8 cellular contexts compared by ENCODE assay signal in genomic region chr10:58384536-58384998, GRCh38. TPM values are rescaled to one million over a fixed set of nuclear protein-coding genes. Genes with fewer than 3 reads are reported as not detected.
A peak's percentile ranks its signal among the peaks of the same experiment; 100 is the strongest.
DNase-seq lines count a peak whose midpoint lies in the region; ATAC-seq and TF ChIP-seq lines count a peak whose summit lies in the region.

No MANE protein-coding gene starts in this region.

- H3K4me1 ChIP-seq in iPS-18a (ENCODE audit: control insufficient read depth, low read depth, low read length): peaks cover 4% of the 10 kb centered on the region
- peaks cover 19 to 40% (median 31%) of the 10 kb centered on the region in 4 donors for H3K4me1 ChIP-seq in stomach

- no peaks in the 10 kb centered on the region for H3K9me3 Mint-ChIP-seq in activated naive CD4-positive, alpha-beta T cell treated with anti-CD3 and anti-CD28 coated beads, Interleukin-2, amount 50 U/mL, for 72 hours

- TF ChIP-seq POLR2A in stomach (IDR thresholded peaks at IDR 0.05): no peak

- H3K9ac ChIP-seq in iPS-18a (ENCODE audit: low read length): peak overlapping the region; percentile 48

- no peak overlapping the region for H3K27ac ChIP-seq in iPS-18a (ENCODE audit: low read length)
- H3K27ac ChIP-seq in stomach: peak overlapping the region; percentile 78 to 90 (median 89)

- peak overlapping the region; percentile 94 to 98 for H3K27ac Mint-ChIP-seq in activated naive CD4-positive, alpha-beta T cell treated with anti-CD3 and anti-CD28 coated beads, Interleukin-2, amount 50 U/mL, for 72 hours

- H3K9me3 ChIP-seq in iPS-18a (ENCODE audit: control insufficient read depth, low read depth, low read length): no peaks in the 10 kb centered on the region
- H3K9me3 ChIP-seq in stomach: no peaks in the 10 kb centered on the region

- TF ChIP-seq CTCF in GM12875 (IDR thresholded peaks at IDR 0.05; ENCODE audit: borderline replicate concordance, insufficient read depth, low read depth, low read length) (no peak), stomach (IDR thresholded peaks at IDR 0.05) (no peak)

- peak; percentile 1 for ATAC-seq in HG02970 (IDR thresholded peaks at IDR 0.05; ENCODE audit: low FRiP score, unreplicated experiment)
- no peak for ATAC-seq in activated naive CD4-positive, alpha-beta T cell treated with anti-CD3 and anti-CD28 coated beads, Interleukin-2, amount 50 U/mL, for 72 hours

- H3K4me3 ChIP-seq in GM12875 (ENCODE audit: low read depth, low read length): peak overlapping the region; percentile 83
- H3K4me3 ChIP-seq in iPS-18a (ENCODE audit: low read length): peak overlapping the region; percentile 96
- peak overlapping the region; percentile 66 to 97 (median 82) for H3K4me3 ChIP-seq in stomach

- no peak for TF ChIP-seq EP300 in stomach (IDR thresholded peaks at IDR 0.05)

- in situ Hi-C loops in ACHN (cut with HindIII; ENCODE audit: low pct_ligation_motif_present, low pct_unique_long_range_greater_than_20kb, low sequenced_read_pairs): no loop called here

- WGBS in stomach, 5 donors: 0 to 2% (median 1%) methylated on average over 12 of the region's 12 CpGs

- no peak for DNase-seq in activated naive CD4-positive, alpha-beta T cell treated with anti-CD3 and anti-CD28 coated beads, Interleukin-2, amount 50 U/mL, for 72 hours (ENCODE audit: low spot score in 2 of 2)
- DNase-seq in stomach: no peak
- no peak for DNase-seq in A172 (ENCODE audit: low spot score)
- no peak for DNase-seq in ACHN
- DNase-seq in NCI-H2196 (lab: John Stamatoyannopoulos, UW; ENCODE audit: unreplicated experiment): no peak

- H3K27me3 ChIP-seq in iPS-18a (ENCODE audit: control insufficient read depth, insufficient read depth, low read length) (no peaks in the 10 kb centered on the region), stomach (no peaks in the 10 kb centered on the region)

- H3K36me3 Mint-ChIP-seq in activated naive CD4-positive, alpha-beta T cell treated with anti-CD3 and anti-CD28 coated beads, Interleukin-2, amount 50 U/mL, for 72 hours: peaks cover 12 to 22% of the 10 kb centered on the region in 2 donors

- H3K36me3 ChIP-seq in iPS-18a (ENCODE audit: control insufficient read depth, low read depth, low read length) (peaks cover 29% of the 10 kb centered on the region), stomach (peaks cover 5 to 27% (median 25%) of the 10 kb centered on the region in 4 donors)

- intact Hi-C loops in stomach (cut with DNase I; ENCODE audit: low total_unique reads): no loop called here

RNA-seq across cellular contexts. Expression of gene TFAM, which starts 0.6 kb away (rescaled TPM):
- total RNA-seq in activated naive CD4-positive, alpha-beta T cell treated with anti-CD3 and anti-CD28 coated beads, Interleukin-2, amount 50 U/mL, for 72 hours: 10 to 100 TPM; 74.8 to 84.7 TPM
- 10 to 100 TPM; 15.4 to 39.7 (median 26.3) TPM for total RNA-seq in stomach
- 10 to 100 TPM in 1 of 3 donors, 1 to 10 TPM in 2; 4.9 to 12.5 (median 7.5) TPM for polyA plus RNA-seq in stomach
- total RNA-seq in A172 (2014; rRNA removed; shearing (Covaris generic)): 58.8 and 65.6 TPM in 2 replicates

RNA-seq across cellular contexts. Expression of gene UBE2D1, which starts 49.8 kb away (rescaled TPM):
- 1 to 10 TPM; 7.6 to 9.7 TPM for total RNA-seq in activated naive CD4-positive, alpha-beta T cell treated with anti-CD3 and anti-CD28 coated beads, Interleukin-2, amount 50 U/mL, for 72 hours
- 10 to 100 TPM in 2 of 5 donors, 1 to 10 TPM in 3; 7.0 to 16.5 (median 9.6) TPM for total RNA-seq in stomach
- 1 to 10 TPM; 6.9 to 9.5 (median 7.3) TPM for polyA plus RNA-seq in stomach
- 23.7 and 25.9 TPM in 2 replicates for total RNA-seq in A172 (2014; rRNA removed; shearing (Covaris generic))
